Comparison of ENCODE assay signal across 1 cellular context in the genomic region with DNA sequence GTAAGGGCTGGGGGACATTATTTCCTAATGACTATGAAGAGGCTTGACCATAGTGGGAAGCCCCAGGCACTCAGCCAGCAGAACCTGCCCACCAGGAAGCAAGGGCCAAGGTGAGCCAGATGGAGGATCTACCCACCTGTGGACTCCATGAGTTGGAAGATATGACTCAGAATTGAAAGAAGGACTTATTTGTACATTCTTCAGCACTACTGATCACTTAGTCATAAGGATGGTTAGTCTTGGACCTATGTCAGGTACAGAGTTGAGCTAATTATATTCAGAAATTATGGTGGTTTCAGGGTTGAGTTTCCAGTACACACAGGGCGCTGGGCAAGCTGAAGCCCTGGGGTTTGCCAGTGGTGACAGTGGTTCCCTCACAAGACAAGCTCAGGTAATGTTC.
TF ChIP-seq lines count a peak whose summit lies in the region.

No MANE protein-coding gene starts in this region.

TF ChIP-seq in HCT116, 20 proteins besides CTCF, POLR2A, EP300 and RAD21 (continued from another document):
- TF ChIP-seq, protein P1, sequence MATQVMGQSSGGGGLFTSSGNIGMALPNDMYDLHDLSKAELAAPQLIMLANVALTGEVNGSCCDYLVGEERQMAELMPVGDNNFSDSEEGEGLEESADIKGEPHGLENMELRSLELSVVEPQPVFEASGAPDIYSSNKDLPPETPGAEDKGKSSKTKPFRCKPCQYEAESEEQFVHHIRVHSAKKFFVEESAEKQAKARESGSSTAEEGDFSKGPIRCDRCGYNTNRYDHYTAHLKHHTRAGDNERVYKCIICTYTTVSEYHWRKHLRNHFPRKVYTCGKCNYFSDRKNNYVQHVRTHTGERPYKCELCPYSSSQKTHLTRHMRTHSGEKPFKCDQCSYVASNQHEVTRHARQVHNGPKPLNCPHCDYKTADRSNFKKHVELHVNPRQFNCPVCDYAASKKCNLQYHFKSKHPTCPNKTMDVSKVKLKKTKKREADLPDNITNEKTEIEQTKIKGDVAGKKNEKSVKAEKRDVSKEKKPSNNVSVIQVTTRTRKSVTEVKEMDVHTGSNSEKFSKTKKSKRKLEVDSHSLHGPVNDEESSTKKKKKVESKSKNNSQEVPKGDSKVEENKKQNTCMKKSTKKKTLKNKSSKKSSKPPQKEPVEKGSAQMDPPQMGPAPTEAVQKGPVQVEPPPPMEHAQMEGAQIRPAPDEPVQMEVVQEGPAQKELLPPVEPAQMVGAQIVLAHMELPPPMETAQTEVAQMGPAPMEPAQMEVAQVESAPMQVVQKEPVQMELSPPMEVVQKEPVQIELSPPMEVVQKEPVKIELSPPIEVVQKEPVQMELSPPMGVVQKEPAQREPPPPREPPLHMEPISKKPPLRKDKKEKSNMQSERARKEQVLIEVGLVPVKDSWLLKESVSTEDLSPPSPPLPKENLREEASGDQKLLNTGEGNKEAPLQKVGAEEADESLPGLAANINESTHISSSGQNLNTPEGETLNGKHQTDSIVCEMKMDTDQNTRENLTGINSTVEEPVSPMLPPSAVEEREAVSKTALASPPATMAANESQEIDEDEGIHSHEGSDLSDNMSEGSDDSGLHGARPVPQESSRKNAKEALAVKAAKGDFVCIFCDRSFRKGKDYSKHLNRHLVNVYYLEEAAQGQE (IDR thresholded peaks at IDR 0.05; ENCODE audit: low read depth) = no peak
- TF ChIP-seq EGR1 (IDR thresholded peaks at IDR 0.05; ENCODE audit: low read depth) (no peak), FOSL1 (IDR thresholded peaks at IDR 0.05; ENCODE audit: low read depth) (no peak; the same call in 1 of the 2 replicates), SIN3A (IDR thresholded peaks at IDR 0.05; ENCODE audit: low read depth) (no peak), EZH2phosphoT487 (IDR thresholded peaks at IDR 0.05; ENCODE audit: borderline replicate concordance) (no peak), SP1 (IDR thresholded peaks at IDR 0.05; ENCODE audit: low read depth) (peak; percentile 34; the same call in 1 of the 2 replicates), ZNF274 (IDR thresholded peaks at IDR 0.05; ENCODE audit: low read depth, low read length) (no peak), JUND (IDR thresholded peaks at IDR 0.05) (peak; percentile 36; the same call in 1 of the 2 replicates), POLR2AphosphoS5 (IDR thresholded peaks at IDR 0.05; ENCODE audit: low read depth, low read length) (no peak)
- TF ChIP-seq, protein P2, sequence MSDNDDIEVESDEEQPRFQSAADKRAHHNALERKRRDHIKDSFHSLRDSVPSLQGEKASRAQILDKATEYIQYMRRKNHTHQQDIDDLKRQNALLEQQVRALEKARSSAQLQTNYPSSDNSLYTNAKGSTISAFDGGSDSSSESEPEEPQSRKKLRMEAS (IDR thresholded peaks at IDR 0.05) = no peak
